In genomic region chrX:37904833-37905232, GRCh38 we compare ENCODE assay signal across 17 cellular contexts.
"Had no signal": no experiment of that assay in that cellular context is flagged by ENCODE, and none has a peak within 500 bp of the region (broad histone marks: within the 10 kb centered on the region; RNA-seq: fewer than 3 reads in every experiment).

No MANE protein-coding gene starts in this region.

- H3K27ac Mint-ChIP-seq: activated naive CD4-positive, alpha-beta T cell treated with anti-CD3 and anti-CD28 coated beads, Interleukin-2, amount 50 U/mL, for 24 hours; activated T-cell treated with anti-CD3 and anti-CD28 coated beads, Interleukin-2, amount 50 U/mL, for 24 hours; memory B cell; naive thymus-derived CD8-positive, alpha-beta T cell had no signal

- H3K4me1 ChIP-seq: left ventricle myocardium inferior, psoas muscle had no signal

- ATAC-seq: naive thymus-derived CD8-positive, alpha-beta T cell; psoas muscle had no signal

- H3K4me3 Mint-ChIP-seq: activated naive CD4-positive, alpha-beta T cell treated with anti-CD3 and anti-CD28 coated beads, Interleukin-2, amount 50 U/mL, for 24 hours; activated T-cell treated with anti-CD3 and anti-CD28 coated beads, Interleukin-2, amount 50 U/mL, for 24 hours; memory B cell had no signal

- DNase-seq: activated CD4-positive, alpha-beta T cell treated with anti-CD3 and anti-CD28 coated beads, Interleukin-2, amount 50 U/mL, for 4 hours; activated CD4-positive, CD25-positive, alpha-beta regulatory T cell treated with anti-CD3 and anti-CD28 coated beads, Interleukin-2, amount 50 U/mL, for 72 hours; activated effector memory CD4-positive, alpha-beta T cell treated with anti-CD3 and anti-CD28 coated beads, Interleukin-2, amount 50 U/mL, for 16 hours; dermis blood vessel endothelial cell; left ventricle myocardium inferior; naive thymus-derived CD8-positive, alpha-beta T cell; occipital lobe; psoas muscle; sigmoid colon; spleen; stimulated activated CD4-positive, alpha-beta T cell treated with anti-CD3 and anti-CD28 coated beads, Interleukin-1b, Interleukin-23, amount 100 ng/mL, for 48 hours; T1000 had no signal

- H3K9me3 Mint-ChIP-seq: activated naive CD4-positive, alpha-beta T cell treated with anti-CD3 and anti-CD28 coated beads, Interleukin-2, amount 50 U/mL, for 24 hours had no signal

- H3K36me3 Mint-ChIP-seq: activated naive CD4-positive, alpha-beta T cell treated with anti-CD3 and anti-CD28 coated beads, Interleukin-2, amount 50 U/mL, for 24 hours; memory B cell had no signal

- H3K4me3 ChIP-seq: psoas muscle had no signal

- H3K4me1 Mint-ChIP-seq: activated naive CD4-positive, alpha-beta T cell treated with anti-CD3 and anti-CD28 coated beads, Interleukin-2, amount 50 U/mL, for 24 hours; memory B cell had no signal

- H3K27ac ChIP-seq: left ventricle myocardium inferior, psoas muscle, sigmoid colon, SJSA1, spleen, thoracic aorta had no signal

- H3K36me3 ChIP-seq: left ventricle myocardium inferior, sigmoid colon, SJSA1, spleen, thoracic aorta had no signal

- H3K27me3 ChIP-seq: SJSA1 had no signal

- H3K9me3 ChIP-seq: left ventricle myocardium inferior, psoas muscle, sigmoid colon, SJSA1, spleen, thoracic aorta had no signal
